ENCODE assay signal across 7 cellular contexts in genomic region chr10:96395931-96396877, GRCh38. TPM values are rescaled to one million over a fixed set of nuclear protein-coding genes. Genes with fewer than 3 reads are reported as not detected.
A peak's percentile ranks its signal among the peaks of the same experiment; 100 is the strongest.
DNase-seq lines count a peak whose midpoint lies in the region; ATAC-seq and TF ChIP-seq lines count a peak whose summit lies in the region.

No MANE protein-coding gene starts in this region.

- peak; percentile 89 for ATAC-seq in sciatic nerve
- no peak for ATAC-seq in GM21515 (IDR thresholded peaks at IDR 0.05; ENCODE audit: unreplicated experiment)

- TF ChIP-seq CTCF in GM06990 (IDR thresholded peaks at IDR 0.05; ENCODE audit: insufficient read depth, low read length, poor library complexity, severe bottlenecking) (peak; percentile 90), KMS-11 (conservative IDR thresholded peaks at IDR 0.05; ENCODE audit: low read depth, low read length) (peak; percentile 90)

- DNase-seq in GM06990 (ENCODE audit: extremely low read depth, insufficient read length) (peak; percentile 34), T-helper 1 cell (peak in 4 of 5 donors; percentile 32 to 54 (median 41)), amygdala (lab: John Stamatoyannopoulos, UW) (peak in 46 of 56 donors; percentile 8 to 84 (median 42)), hippocampal formation (lab: John Stamatoyannopoulos, UW) (peak; percentile 23 to 69), sciatic nerve (ENCODE audit: low spot score) (peak; percentile 84)

- intact Hi-C loops in sciatic nerve (cut with DNase I): loop anchor here (10.0 kb wide), 1 partner anchor 439 kb away; the partner anchor contains the start of gene LCOR

- H3K27me3 ChIP-seq in GM06990 (replicated peaks; ENCODE audit: control insufficient read depth, insufficient read depth, low read length) (no peaks in the 10 kb centered on the region; the same call in none of the 2 replicates), KMS-11 (ENCODE audit: insufficient read depth, low read depth) (no peaks in the 10 kb centered on the region)

- H3K4me3 ChIP-seq in GM06990 (replicated peaks; ENCODE audit: low read depth, low read length) (no peak overlapping the region), KMS-11 (IDR thresholded peaks at IDR 0.05; ENCODE audit: insufficient read depth, low read depth, low read length) (no peak overlapping the region)

- peaks cover 4% of the 10 kb centered on the region for H3K4me1 ChIP-seq in KMS-11 (ENCODE audit: low read depth, poor library complexity, severe bottlenecking)

- H3K9ac ChIP-seq in KMS-11: no peak overlapping the region

- H3K79me2 ChIP-seq in KMS-11 (ENCODE audit: insufficient read depth, low read depth): no peaks in the 10 kb centered on the region

- H2AFZ ChIP-seq in KMS-11 (ENCODE audit: low read depth): peak overlapping the region; percentile 20; the same call in 1 of the 2 replicates

- H4K20me1 ChIP-seq in KMS-11 (ENCODE audit: insufficient read depth): no peaks in the 10 kb centered on the region

- no peaks in the 10 kb centered on the region for H3K36me3 ChIP-seq in GM06990 (ENCODE audit: control insufficient read depth, insufficient read depth, low read length)
- no peaks in the 10 kb centered on the region for H3K36me3 ChIP-seq in KMS-11 (ENCODE audit: insufficient read depth)

- H3K27ac ChIP-seq in KMS-11: no peak overlapping the region

- H3K4me2 ChIP-seq in KMS-11: no peak overlapping the region

RNA-seq across cellular contexts. Expression of gene OPALIN, which starts 37.4 kb away (rescaled TPM):
- not detected for total RNA-seq in sciatic nerve

Comparison
In these comparisons a context has a peak if more than half of its experiments do, and no peak if none do; other contexts are left out.
1. DNase-seq: peak in every context shown above with its lines; median percentile 84 in sciatic nerve; 46 in hippocampal formation; 42 in amygdala; 41 in T-helper 1 cell; 34 in GM06990.